Comparison of ENCODE assay signal across 9 cellular contexts in the genomic region with DNA sequence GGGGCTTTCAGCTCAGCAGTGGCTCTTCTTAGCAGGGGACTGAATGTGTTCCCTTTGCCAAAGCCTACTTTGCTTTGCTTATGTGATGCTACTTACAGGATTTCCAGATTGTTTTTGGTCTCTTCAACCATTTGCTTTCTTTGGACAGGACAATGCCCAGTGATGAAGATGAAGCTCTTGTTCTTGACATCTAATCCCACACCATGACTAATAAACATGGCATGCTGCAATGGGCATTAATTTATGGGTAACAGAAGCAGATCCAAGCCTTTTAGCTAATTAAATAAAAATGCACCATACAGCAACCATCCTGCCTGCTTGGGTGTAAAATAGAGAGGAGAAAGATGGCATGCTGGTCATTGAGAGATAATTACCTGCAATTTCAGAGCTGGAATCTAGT.
A peak's percentile ranks its signal among the peaks of the same experiment; 100 is the strongest.
DNase-seq lines count a peak whose midpoint lies in the region; ATAC-seq, FAIRE-seq and TF ChIP-seq lines count a peak whose summit lies in the region.
"Had no signal": no experiment of that assay in that cellular context is flagged by ENCODE, and none has a peak within 500 bp of the region (broad histone marks: within the 10 kb centered on the region; RNA-seq: fewer than 3 reads in every experiment).

No MANE protein-coding gene starts in this region.

- H3K4me1 Mint-ChIP-seq in Calu3 (ENCODE audit: low read depth, unreplicated experiment): peaks cover 71% of the 10 kb centered on the region
- peaks cover 31 to 81% (median 60%) of the 10 kb centered on the region in 7 donors for H3K4me1 Mint-ChIP-seq in naive thymus-derived CD4-positive, alpha-beta T cell

- DNase-seq in Calu3: no peak
- peak; percentile 11 for DNase-seq in MG63
- peak; percentile 56 for DNase-seq in amniotic epithelial cell (ENCODE audit: low read depth)
- no peak for DNase-seq in naive thymus-derived CD4-positive, alpha-beta T cell
- DNase-seq in dermis blood vessel endothelial cell: no peak
- no peak for DNase-seq in D721Med (ENCODE audit: insufficient read length, low spot score)
- no peak for DNase-seq in cerebellar cortex (ENCODE audit: low spot score)

- no peaks in the 10 kb centered on the region for H3K9me3 Mint-ChIP-seq in Calu3 (ENCODE audit: low read depth, unreplicated experiment)
- H3K9me3 Mint-ChIP-seq in naive thymus-derived CD4-positive, alpha-beta T cell: peaks cover 0 to 1% (median 0%) of the 10 kb centered on the region in 11 donors

- peak overlapping the region; percentile 28 for H3K4me3 Mint-ChIP-seq in Calu3 (ENCODE audit: low read depth, unreplicated experiment)
- H3K4me3 Mint-ChIP-seq in naive thymus-derived CD4-positive, alpha-beta T cell: no peak overlapping the region

- no peak overlapping the region for H3K4me3 ChIP-seq in MG63
- no peak overlapping the region for H3K4me3 ChIP-seq in naive thymus-derived CD4-positive, alpha-beta T cell (ENCODE audit: low read length)
- H3K4me3 ChIP-seq: ascending aorta had no signal

- no peak for FAIRE-seq in D721Med (lab: Jason Lieb, UNC)

- H3K27me3 Mint-ChIP-seq in Calu3 (ENCODE audit: unreplicated experiment): no peaks in the 10 kb centered on the region
- no peaks in the 10 kb centered on the region for H3K27me3 Mint-ChIP-seq in naive thymus-derived CD4-positive, alpha-beta T cell

- ATAC-seq in naive thymus-derived CD4-positive, alpha-beta T cell: no peak
- ATAC-seq in GM21360 (IDR thresholded peaks at IDR 0.05; ENCODE audit: unreplicated experiment): no peak

- intact Hi-C loops in Calu3 (cut with micrococcal nuclease; ENCODE audit: unreplicated experiment): loop anchor here (5.0 kb wide), 3 partner anchors 101 to 336 kb away; no protein-coding TSS in a partner anchor
- intact Hi-C loops in naive thymus-derived CD4-positive, alpha-beta T cell (cut with micrococcal nuclease): loop anchor here in 1 of 2 donors (10.0 kb wide), 1 partner anchor 1079 kb away; a partner anchor contains a TSS

- CTCF ChIA-PET in Calu3 (lab: Charles Lee): interaction anchor here (1.1 to 2.1 kb wide), 4 partner anchors 10 to 123 kb away, joined by 3 to 9 read pairs (median 4); no protein-coding TSS in a partner anchor
- CTCF ChIA-PET in naive thymus-derived CD4-positive, alpha-beta T cell (lab: Charles Lee): interaction anchor here (1.0 to 1.5 kb wide), 2 partner anchors 22 to 124 kb away, joined by 4 read pairs; no protein-coding TSS in a partner anchor

- TF ChIP-seq CTCF in Calu3 (IDR thresholded peaks at IDR 0.05; ENCODE audit: unreplicated experiment) (no peak), D721Med (IDR thresholded peaks at IDR 0.05; ENCODE audit: insufficient read depth, missing control alignments) (no peak)

- H3K9me3 ChIP-seq in MG63: no peaks in the 10 kb centered on the region; the same call in 1 of the 2 replicates
- no peaks in the 10 kb centered on the region for H3K9me3 ChIP-seq in naive thymus-derived CD4-positive, alpha-beta T cell (ENCODE audit: control insufficient read depth in 2 of 3, low read length in 3 of 3)
- H3K9me3 ChIP-seq: ascending aorta had no signal

- no peaks in the 10 kb centered on the region for H3K27me3 ChIP-seq in MG63
- no peaks in the 10 kb centered on the region for H3K27me3 ChIP-seq in naive thymus-derived CD4-positive, alpha-beta T cell (ENCODE audit: control insufficient read depth in 2 of 2, insufficient read depth in 2 of 2, low read length in 2 of 2)
- H3K27me3 ChIP-seq: ascending aorta had no signal

- BruUV-seq in Calu3 (replicated peaks; lab: Mats Ljungman, UMichigan): TSS peak; percentile 92

- peak overlapping the region; percentile 100 for H3K27ac Mint-ChIP-seq in Calu3 (ENCODE audit: unreplicated experiment)
- peak overlapping the region in 7 of 9 donors; percentile 59 to 95 (median 82) for H3K27ac Mint-ChIP-seq in naive thymus-derived CD4-positive, alpha-beta T cell

- H3K27ac ChIP-seq in naive thymus-derived CD4-positive, alpha-beta T cell (ENCODE audit: low read depth, low read length): no peak overlapping the region

- POLR2A ChIA-PET in naive thymus-derived CD4-positive, alpha-beta T cell (lab: Charles Lee): interaction anchor here (1.0 to 1.8 kb wide), 3 partner anchors 10 to 18 kb away, joined by 3 to 6 read pairs (median 5); no protein-coding TSS in a partner anchor

- peaks cover 32 to 86% of the 10 kb centered on the region in 2 donors for H3K4me1 ChIP-seq in naive thymus-derived CD4-positive, alpha-beta T cell (ENCODE audit: control insufficient read depth in 2 of 2, insufficient read depth in 2 of 2, low read length in 2 of 2)
- H3K4me1 ChIP-seq: ascending aorta had no signal

- peaks cover 40% of the 10 kb centered on the region for H3K36me3 Mint-ChIP-seq in Calu3 (ENCODE audit: insufficient read depth, unreplicated experiment)
- H3K36me3 Mint-ChIP-seq in naive thymus-derived CD4-positive, alpha-beta T cell: peaks cover 0 to 2% (median 0%) of the 10 kb centered on the region in 5 donors

- H3K36me3 ChIP-seq in MG63: no peaks in the 10 kb centered on the region
- H3K36me3 ChIP-seq in naive thymus-derived CD4-positive, alpha-beta T cell (ENCODE audit: control insufficient read depth in 2 of 3, insufficient read depth in 3 of 3, low read length in 3 of 3): no peaks in the 10 kb centered on the region
- H3K36me3 ChIP-seq: ascending aorta had no signal

Comparison
In these comparisons a context has a peak if more than half of its experiments do, and no peak if none do; other contexts are left out.
1. DNase-seq: peak in MG63 (single experiment) and amniotic epithelial cell (single experiment); none in Calu3 (single experiment), naive thymus-derived CD4-positive, alpha-beta T cell (0 of 9), dermis blood vessel endothelial cell (single experiment), D721Med (single experiment) and cerebellar cortex (single experiment).